Comparison of ENCODE assay signal across 33 cellular contexts in genomic region chr1:211708006-211708405, GRCh38. TPM values are rescaled to one million over a fixed set of nuclear protein-coding genes. Genes with fewer than 3 reads are reported as not detected.
"Had no signal": no experiment of that assay in that cellular context is flagged by ENCODE, and none has a peak within 500 bp of the region (broad histone marks: within the 10 kb centered on the region; RNA-seq: fewer than 3 reads in every experiment).

No MANE protein-coding gene starts in this region.

- H2AFZ ChIP-seq: hepatocyte had no signal

- H3K27me3 Mint-ChIP-seq: activated B cell treated with CpG ODN at 0.5 μM for 24 hours; activated CD8-positive, alpha-beta T cell treated with anti-CD3 and anti-CD28 coated beads for 36 hours; activated naive CD8-positive, alpha-beta T cell treated with anti-CD3 and anti-CD28 coated beads, Interleukin-2, amount 10 ng/mL, durations not matched to agents 7 days and 5 days; activated T-helper 17 cell treated with anti-CD3 and anti-CD28 coated beads, Interleukin-2, amount 50 U/mL, for 72 hours; brain; central memory CD8-positive, alpha-beta T cell had no signal

- ATAC-seq: activated CD4-positive, CD25-positive, alpha-beta regulatory T cell treated with anti-CD3 and anti-CD28 coated beads, Interleukin-2, amount 50 U/mL, for 24 hours; activated CD8-positive, alpha-beta T cell treated with anti-CD3 and anti-CD28 coated beads for 36 hours; activated naive CD4-positive, alpha-beta T cell treated with anti-CD3 and anti-CD28 coated beads, Interleukin-2, amount 50 U/mL, for 72 hours; activated T-cell treated with anti-CD3 and anti-CD28 coated beads, Interleukin-2, amount 50 U/mL, for 4 hours; activated T-helper 17 cell treated with anti-CD3 and anti-CD28 coated beads, Interleukin-2, amount 50 U/mL, for 72 hours; gastroesophageal sphincter; heart right ventricle had no signal

- H3K27ac Mint-ChIP-seq: activated B cell treated with CpG ODN at 0.5 μM for 24 hours; activated CD8-positive, alpha-beta T cell treated with anti-CD3 and anti-CD28 coated beads for 36 hours; activated naive CD4-positive, alpha-beta T cell treated with anti-CD3 and anti-CD28 coated beads, Interleukin-2, amount 50 U/mL, for 72 hours; activated naive CD8-positive, alpha-beta T cell treated with anti-CD3 and anti-CD28 coated beads, Interleukin-2, amount 10 ng/mL, durations not matched to agents 7 days and 5 days; activated T-helper 17 cell treated with anti-CD3 and anti-CD28 coated beads, Interleukin-2, amount 50 U/mL, for 72 hours; brain; dendritic cell treated with granulocyte-macrophage colony-stimulating factor and Interleukin-4, amounts not matched to agents 40 ng/mL and 50 ng/mL, for 4 days; endodermal cell; T-helper 1 cell treated with Interleukin-12 subunit alpha and Interleukin-12 subunit beta and Interleukin-4 antibody, amounts not matched to agents 30 μg/mL and 1 μg/mL, for 36 hours had no signal

- H3K4me1 Mint-ChIP-seq: activated T-helper 17 cell treated with anti-CD3 and anti-CD28 coated beads, Interleukin-2, amount 50 U/mL, for 72 hours; central memory CD8-positive, alpha-beta T cell had no signal

- H3K4me1 ChIP-seq: ascending aorta, breast epithelium, esophagus muscularis mucosa, gastroesophageal sphincter had no signal

- H3K79me2 ChIP-seq: hepatocyte had no signal

- H3K9me3 Mint-ChIP-seq: activated B cell treated with CpG ODN at 0.5 μM for 24 hours; activated CD8-positive, alpha-beta T cell treated with anti-CD3 and anti-CD28 coated beads for 36 hours; activated naive CD4-positive, alpha-beta T cell treated with anti-CD3 and anti-CD28 coated beads, Interleukin-2, amount 50 U/mL, for 72 hours; activated naive CD8-positive, alpha-beta T cell treated with anti-CD3 and anti-CD28 coated beads, Interleukin-2, amount 10 ng/mL, durations not matched to agents 7 days and 5 days; activated T-cell treated with anti-CD3 and anti-CD28 coated beads, Interleukin-2, amount 50 U/mL, for 4 hours; activated T-helper 17 cell treated with anti-CD3 and anti-CD28 coated beads, Interleukin-2, amount 50 U/mL, for 72 hours; brain; central memory CD8-positive, alpha-beta T cell; dendritic cell treated with granulocyte-macrophage colony-stimulating factor and Interleukin-4, amounts not matched to agents 40 ng/mL and 50 ng/mL, for 4 days; T-helper 1 cell treated with Interleukin-12 subunit alpha and Interleukin-12 subunit beta and Interleukin-4 antibody, amounts not matched to agents 30 μg/mL and 1 μg/mL, for 36 hours had no signal

- H3K4me2 ChIP-seq: hepatocyte had no signal

- H3K36me3 ChIP-seq: ascending aorta, breast epithelium, esophagus muscularis mucosa, gastroesophageal sphincter, heart right ventricle, WERI-Rb-1 had no signal

- H3K4me3 Mint-ChIP-seq: activated B cell treated with CpG ODN at 0.5 μM for 24 hours; activated CD8-positive, alpha-beta T cell treated with anti-CD3 and anti-CD28 coated beads for 36 hours; activated naive CD8-positive, alpha-beta T cell treated with anti-CD3 and anti-CD28 coated beads, Interleukin-2, amount 10 ng/mL, durations not matched to agents 7 days and 5 days; activated T-cell treated with anti-CD3 and anti-CD28 coated beads, Interleukin-2, amount 50 U/mL, for 4 hours; activated T-helper 17 cell treated with anti-CD3 and anti-CD28 coated beads, Interleukin-2, amount 50 U/mL, for 72 hours; brain; central memory CD8-positive, alpha-beta T cell; dendritic cell treated with granulocyte-macrophage colony-stimulating factor and Interleukin-4, amounts not matched to agents 40 ng/mL and 50 ng/mL, for 4 days; endodermal cell; T-helper 1 cell treated with Interleukin-12 subunit alpha and Interleukin-12 subunit beta and Interleukin-4 antibody, amounts not matched to agents 30 μg/mL and 1 μg/mL, for 36 hours had no signal

- H3K9me3 ChIP-seq: ascending aorta, breast epithelium, esophagus muscularis mucosa, gastroesophageal sphincter, heart right ventricle had no signal

- H3K36me3 Mint-ChIP-seq: activated naive CD4-positive, alpha-beta T cell treated with anti-CD3 and anti-CD28 coated beads, Interleukin-2, amount 50 U/mL, for 72 hours; activated naive CD8-positive, alpha-beta T cell treated with anti-CD3 and anti-CD28 coated beads, Interleukin-2, amount 10 ng/mL, durations not matched to agents 7 days and 5 days; brain had no signal

- H3K27ac ChIP-seq: ascending aorta, breast epithelium, coronary artery, dorsolateral prefrontal cortex, esophagus muscularis mucosa, gastroesophageal sphincter, heart right ventricle, hepatocyte had no signal

- H3K27me3 ChIP-seq: ascending aorta, breast epithelium, dorsolateral prefrontal cortex, esophagus muscularis mucosa, gastroesophageal sphincter, heart right ventricle, hepatocyte had no signal

- H3K4me3 ChIP-seq: ascending aorta, breast epithelium, coronary artery, dorsolateral prefrontal cortex, esophagus muscularis mucosa, gastroesophageal sphincter, heart right ventricle, hepatocyte had no signal

- DNase-seq: activated B cell treated with CpG ODN at 0.5 μM for 24 hours; activated CD4-positive, alpha-beta T cell treated with anti-CD3 and anti-CD28 coated beads for 48 hours; activated CD4-positive, alpha-beta T cell treated with anti-CD3 and anti-CD28 coated beads, Interleukin-2, amount 50 U/mL, for 1 hour; activated CD4-positive, alpha-beta T cell treated with anti-CD3 and anti-CD28 coated beads, Interleukin-2, amount 50 U/mL, for 48 hours; activated CD8-positive, alpha-beta memory T cell treated with anti-CD3 and anti-CD28 coated beads for 24 hours; activated CD8-positive, alpha-beta T cell treated with anti-CD3 and anti-CD28 coated beads for 36 hours; activated effector memory CD4-positive, alpha-beta T cell treated with Interleukin-2 at 50 U/mL for 16 hours; activated gamma-delta T cell treated with Interleukin-2 at 50 U/mL for 16 hours; activated naive CD4-positive, alpha-beta T cell treated with Interleukin-2 at 50 U/mL for 16 hours; activated naive CD8-positive, alpha-beta T cell treated with anti-CD3 and anti-CD28 coated beads, Interleukin-2, amount 10 ng/mL, durations not matched to agents 7 days and 5 days; activated T-cell treated with anti-CD3 and anti-CD28 coated beads, Interleukin-2, amount 50 U/mL, for 4 hours; dorsolateral prefrontal cortex; effector memory CD4-positive, alpha-beta T cell; endodermal cell; erythroblast; foreskin melanocyte; heart right ventricle; T-helper 9 cell; WERI-Rb-1 had no signal

RNA-seq across cellular contexts. Expression of gene NEK2, which starts 32.6 kb away (rescaled TPM):
- total RNA-seq: ascending aorta, cardiac septum, esophagus muscularis mucosa had no signal
